ENCODE assay signal across 1 cellular context in the genomic region with DNA sequence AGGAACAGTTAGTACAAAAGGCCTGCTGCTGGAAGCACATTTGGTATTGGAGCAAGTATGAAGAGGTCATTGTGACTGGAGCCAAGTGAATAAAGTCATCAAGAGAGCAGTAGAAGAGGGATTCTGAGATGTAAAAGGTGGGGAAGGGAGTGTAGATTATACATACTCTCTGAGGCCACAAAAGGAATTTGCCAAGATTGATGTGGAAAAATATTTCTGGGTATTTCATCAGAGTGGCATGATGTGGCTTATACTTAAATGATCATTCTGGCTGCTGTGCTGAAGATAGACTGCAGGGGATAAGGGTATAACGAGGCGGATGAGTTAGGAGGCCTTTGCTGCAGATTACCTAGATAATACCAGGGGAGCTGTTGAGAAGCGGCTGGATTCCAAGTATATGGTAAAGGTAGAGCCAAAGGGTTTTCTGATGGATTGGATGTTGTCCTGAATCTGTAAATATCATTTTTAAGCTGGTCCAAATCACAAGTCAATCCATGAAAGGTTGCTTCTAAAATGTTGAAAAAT.
TF ChIP-seq lines count a peak whose summit lies in the region.

No MANE protein-coding gene starts in this region.

TF ChIP-seq in GM23338, 12 proteins besides CTCF, POLR2A, EP300 and RAD21 (continued from another document):
- TF ChIP-seq, protein P1, sequence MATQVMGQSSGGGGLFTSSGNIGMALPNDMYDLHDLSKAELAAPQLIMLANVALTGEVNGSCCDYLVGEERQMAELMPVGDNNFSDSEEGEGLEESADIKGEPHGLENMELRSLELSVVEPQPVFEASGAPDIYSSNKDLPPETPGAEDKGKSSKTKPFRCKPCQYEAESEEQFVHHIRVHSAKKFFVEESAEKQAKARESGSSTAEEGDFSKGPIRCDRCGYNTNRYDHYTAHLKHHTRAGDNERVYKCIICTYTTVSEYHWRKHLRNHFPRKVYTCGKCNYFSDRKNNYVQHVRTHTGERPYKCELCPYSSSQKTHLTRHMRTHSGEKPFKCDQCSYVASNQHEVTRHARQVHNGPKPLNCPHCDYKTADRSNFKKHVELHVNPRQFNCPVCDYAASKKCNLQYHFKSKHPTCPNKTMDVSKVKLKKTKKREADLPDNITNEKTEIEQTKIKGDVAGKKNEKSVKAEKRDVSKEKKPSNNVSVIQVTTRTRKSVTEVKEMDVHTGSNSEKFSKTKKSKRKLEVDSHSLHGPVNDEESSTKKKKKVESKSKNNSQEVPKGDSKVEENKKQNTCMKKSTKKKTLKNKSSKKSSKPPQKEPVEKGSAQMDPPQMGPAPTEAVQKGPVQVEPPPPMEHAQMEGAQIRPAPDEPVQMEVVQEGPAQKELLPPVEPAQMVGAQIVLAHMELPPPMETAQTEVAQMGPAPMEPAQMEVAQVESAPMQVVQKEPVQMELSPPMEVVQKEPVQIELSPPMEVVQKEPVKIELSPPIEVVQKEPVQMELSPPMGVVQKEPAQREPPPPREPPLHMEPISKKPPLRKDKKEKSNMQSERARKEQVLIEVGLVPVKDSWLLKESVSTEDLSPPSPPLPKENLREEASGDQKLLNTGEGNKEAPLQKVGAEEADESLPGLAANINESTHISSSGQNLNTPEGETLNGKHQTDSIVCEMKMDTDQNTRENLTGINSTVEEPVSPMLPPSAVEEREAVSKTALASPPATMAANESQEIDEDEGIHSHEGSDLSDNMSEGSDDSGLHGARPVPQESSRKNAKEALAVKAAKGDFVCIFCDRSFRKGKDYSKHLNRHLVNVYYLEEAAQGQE (IDR thresholded peaks at IDR 0.05; ENCODE audit: unreplicated experiment) = no peak
- no peak for TF ChIP-seq STAT1 (IDR thresholded peaks at IDR 0.05; ENCODE audit: unreplicated experiment)
- TF ChIP-seq, protein P2, sequence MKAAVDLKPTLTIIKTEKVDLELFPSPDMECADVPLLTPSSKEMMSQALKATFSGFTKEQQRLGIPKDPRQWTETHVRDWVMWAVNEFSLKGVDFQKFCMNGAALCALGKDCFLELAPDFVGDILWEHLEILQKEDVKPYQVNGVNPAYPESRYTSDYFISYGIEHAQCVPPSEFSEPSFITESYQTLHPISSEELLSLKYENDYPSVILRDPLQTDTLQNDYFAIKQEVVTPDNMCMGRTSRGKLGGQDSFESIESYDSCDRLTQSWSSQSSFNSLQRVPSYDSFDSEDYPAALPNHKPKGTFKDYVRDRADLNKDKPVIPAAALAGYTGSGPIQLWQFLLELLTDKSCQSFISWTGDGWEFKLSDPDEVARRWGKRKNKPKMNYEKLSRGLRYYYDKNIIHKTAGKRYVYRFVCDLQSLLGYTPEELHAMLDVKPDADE (IDR thresholded peaks at IDR 0.05) = no peak
- TF ChIP-seq NANOG (IDR thresholded peaks at IDR 0.05; ENCODE audit: borderline replicate concordance) = no peak
- TF ChIP-seq ZNF331 (CRISPR knock-in tag; IDR thresholded peaks at IDR 0.05; ENCODE audit: low read depth) = no peak
- TF ChIP-seq EZH2 (IDR thresholded peaks at IDR 0.05; ENCODE audit: low read depth, unreplicated experiment) = no peak
- TF ChIP-seq ZNF114 (CRISPR knock-in tag; IDR thresholded peaks at IDR 0.05) = no peak
